ENCODE assay signal across 2 cellular contexts in the genomic region with DNA sequence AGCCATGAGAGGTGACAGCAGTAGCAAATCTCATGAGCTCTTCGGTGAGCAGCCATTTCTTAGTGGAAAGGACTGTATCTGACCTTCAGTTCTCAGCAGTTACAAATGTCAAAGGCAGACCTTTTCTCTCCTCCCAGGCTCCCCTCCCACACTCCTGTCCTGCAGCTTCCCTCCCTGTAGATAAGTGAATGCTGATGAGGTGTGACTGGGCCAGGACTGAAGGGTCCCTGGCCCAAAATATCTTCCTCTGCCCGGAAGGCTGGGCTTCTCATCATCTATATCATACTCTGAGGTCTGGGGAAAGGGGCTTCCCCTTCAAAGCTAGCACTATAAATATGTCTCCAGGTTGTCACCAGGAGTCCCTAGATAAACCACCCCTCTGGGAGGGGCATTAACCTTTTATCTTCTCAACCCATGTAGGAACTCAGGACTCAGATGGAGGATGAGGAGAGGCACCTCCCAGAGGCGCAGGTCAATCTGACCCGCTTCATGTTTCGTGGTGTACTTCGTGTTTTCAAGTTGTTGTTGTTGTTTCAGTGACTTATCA.
A peak's percentile ranks its signal among the peaks of the same experiment; 100 is the strongest.
TF ChIP-seq lines count a peak whose summit lies in the region.

No MANE protein-coding gene starts in this region.

TF ChIP-seq in HEK293, 187 proteins besides CTCF, POLR2A, EP300 and RAD21:
- no peak for TF ChIP-seq ZNF518A (tag by site-specific recombination; conservative IDR thresholded peaks at IDR 0.05; ENCODE audit: low read depth)
- 0 out of 2 replicates have a peak, but pooled peaks have one; percentile 1 for TF ChIP-seq ZNF121 (tag by site-specific recombination; IDR thresholded peaks at IDR 0.05)

TF ChIP-seq in K562, 482 proteins besides CTCF, POLR2A, EP300 and RAD21 (continues in another document):
- TF ChIP-seq SOX6 (IDR thresholded peaks at IDR 0.05), result peak; percentile 86
- peak; percentile 53 to 87; a peak in 2 of 4 replicates for TF ChIP-seq UBTF (IDR thresholded peaks at IDR 0.05; ENCODE audit: borderline replicate concordance in 1 of 2, low read depth in 2 of 2, low read length in 2 of 2)
- TF ChIP-seq EP400 (IDR thresholded peaks at IDR 0.05), result peak; percentile 65
- no peak for TF ChIP-seq HOXB6 (CRISPR knock-in tag; IDR thresholded peaks at IDR 0.05; ENCODE audit: borderline replicate concordance)
- peak; percentile 75 for TF ChIP-seq ZNF766 (CRISPR knock-in tag; conservative IDR thresholded peaks at IDR 0.05)
- no peak for TF ChIP-seq CLOCK (CRISPR knock-in tag; IDR thresholded peaks at IDR 0.05; ENCODE audit: borderline replicate concordance)
- TF ChIP-seq, protein P1, sequence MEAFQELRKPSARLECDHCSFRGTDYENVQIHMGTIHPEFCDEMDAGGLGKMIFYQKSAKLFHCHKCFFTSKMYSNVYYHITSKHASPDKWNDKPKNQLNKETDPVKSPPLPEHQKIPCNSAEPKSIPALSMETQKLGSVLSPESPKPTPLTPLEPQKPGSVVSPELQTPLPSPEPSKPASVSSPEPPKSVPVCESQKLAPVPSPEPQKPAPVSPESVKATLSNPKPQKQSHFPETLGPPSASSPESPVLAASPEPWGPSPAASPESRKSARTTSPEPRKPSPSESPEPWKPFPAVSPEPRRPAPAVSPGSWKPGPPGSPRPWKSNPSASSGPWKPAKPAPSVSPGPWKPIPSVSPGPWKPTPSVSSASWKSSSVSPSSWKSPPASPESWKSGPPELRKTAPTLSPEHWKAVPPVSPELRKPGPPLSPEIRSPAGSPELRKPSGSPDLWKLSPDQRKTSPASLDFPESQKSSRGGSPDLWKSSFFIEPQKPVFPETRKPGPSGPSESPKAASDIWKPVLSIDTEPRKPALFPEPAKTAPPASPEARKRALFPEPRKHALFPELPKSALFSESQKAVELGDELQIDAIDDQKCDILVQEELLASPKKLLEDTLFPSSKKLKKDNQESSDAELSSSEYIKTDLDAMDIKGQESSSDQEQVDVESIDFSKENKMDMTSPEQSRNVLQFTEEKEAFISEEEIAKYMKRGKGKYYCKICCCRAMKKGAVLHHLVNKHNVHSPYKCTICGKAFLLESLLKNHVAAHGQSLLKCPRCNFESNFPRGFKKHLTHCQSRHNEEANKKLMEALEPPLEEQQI (IDR thresholded peaks at IDR 0.05), result peak; percentile 32; the same call in 1 of the 2 replicates
- peak; percentile 97 for TF ChIP-seq TAL1 (IDR thresholded peaks at IDR 0.05)
- peak; percentile 67; the same call in 1 of the 2 replicates for TF ChIP-seq CREB1 (IDR thresholded peaks at IDR 0.05)
- no peak; the same call in 1 of the 2 replicates for TF ChIP-seq CREB1 (CRISPR knock-in tag; IDR thresholded peaks at IDR 0.05)
- TF ChIP-seq TBL1XR1 (IDR thresholded peaks at IDR 0.05; ENCODE audit: low read length in 2 of 2), result peak; percentile 86 to 97
- TF ChIP-seq NCOA2 (IDR thresholded peaks at IDR 0.05; ENCODE audit: partially characterized antibody in 2 of 2), result no peak
- TF ChIP-seq ELF4 (CRISPR knock-in tag; IDR thresholded peaks at IDR 0.05), result no peak
- no peak for TF ChIP-seq ZNF24 (IDR thresholded peaks at IDR 0.05)
- 0 out of 2 replicates have a peak, but pooled peaks have one; percentile 37 for TF ChIP-seq POLR2H (tag; IDR thresholded peaks at IDR 0.05; ENCODE audit: low read depth)
- peak; percentile 85 for TF ChIP-seq MBD2 (IDR thresholded peaks at IDR 0.05; ENCODE audit: borderline replicate concordance, low read depth)
- no peak for TF ChIP-seq TRIM25 (IDR thresholded peaks at IDR 0.05; ENCODE audit: borderline replicate concordance)
- peak; percentile 99 for TF ChIP-seq TCF7 (IDR thresholded peaks at IDR 0.05; ENCODE audit: borderline replicate concordance)
- peak; percentile 79 for TF ChIP-seq VEZF1 (CRISPR knock-in tag; IDR thresholded peaks at IDR 0.05)
- TF ChIP-seq CREM (IDR thresholded peaks at IDR 0.05; ENCODE audit: low read depth), result peak; percentile 75
- TF ChIP-seq C11orf30 (IDR thresholded peaks at IDR 0.05; ENCODE audit: low read depth), result peak; percentile 18; the same call in 1 of the 2 replicates
- TF ChIP-seq HDAC3 (IDR thresholded peaks at IDR 0.05; ENCODE audit: borderline replicate concordance, partially characterized antibody), result peak; percentile 96
- peak; percentile 99 for TF ChIP-seq CBFA2T3 (IDR thresholded peaks at IDR 0.05)
- no peak for TF ChIP-seq ZNF740 (CRISPR knock-in tag; IDR thresholded peaks at IDR 0.05)
- TF ChIP-seq ZNF740 (tag; IDR thresholded peaks at IDR 0.05), result peak in 1 of 2 experiments; percentile 67; a peak in 1 of 4 replicates
- no peak for TF ChIP-seq ZNF347 (CRISPR knock-in tag; IDR thresholded peaks at IDR 0.05; ENCODE audit: low read depth)
- TF ChIP-seq, protein P2, sequence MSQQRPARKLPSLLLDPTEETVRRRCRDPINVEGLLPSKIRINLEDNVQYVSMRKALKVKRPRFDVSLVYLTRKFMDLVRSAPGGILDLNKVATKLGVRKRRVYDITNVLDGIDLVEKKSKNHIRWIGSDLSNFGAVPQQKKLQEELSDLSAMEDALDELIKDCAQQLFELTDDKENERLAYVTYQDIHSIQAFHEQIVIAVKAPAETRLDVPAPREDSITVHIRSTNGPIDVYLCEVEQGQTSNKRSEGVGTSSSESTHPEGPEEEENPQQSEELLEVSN (IDR thresholded peaks at IDR 0.05; ENCODE audit: borderline replicate concordance in 1 of 2, extremely low read depth in 1 of 2, insufficient read depth in 1 of 2, insufficient read length in 1 of 2, low read depth in 1 of 2, low read length in 1 of 2, poor library complexity in 1 of 2, severe bottlenecking in 1 of 2), result peak; percentile 13 to 37
- TF ChIP-seq, protein P3, sequence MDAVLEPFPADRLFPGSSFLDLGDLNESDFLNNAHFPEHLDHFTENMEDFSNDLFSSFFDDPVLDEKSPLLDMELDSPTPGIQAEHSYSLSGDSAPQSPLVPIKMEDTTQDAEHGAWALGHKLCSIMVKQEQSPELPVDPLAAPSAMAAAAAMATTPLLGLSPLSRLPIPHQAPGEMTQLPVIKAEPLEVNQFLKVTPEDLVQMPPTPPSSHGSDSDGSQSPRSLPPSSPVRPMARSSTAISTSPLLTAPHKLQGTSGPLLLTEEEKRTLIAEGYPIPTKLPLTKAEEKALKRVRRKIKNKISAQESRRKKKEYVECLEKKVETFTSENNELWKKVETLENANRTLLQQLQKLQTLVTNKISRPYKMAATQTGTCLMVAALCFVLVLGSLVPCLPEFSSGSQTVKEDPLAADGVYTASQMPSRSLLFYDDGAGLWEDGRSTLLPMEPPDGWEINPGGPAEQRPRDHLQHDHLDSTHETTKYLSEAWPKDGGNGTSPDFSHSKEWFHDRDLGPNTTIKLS (IDR thresholded peaks at IDR 0.05; ENCODE audit: borderline replicate concordance, low read depth), result peak; percentile 45; the same call in 1 of the 2 replicates
- peak; percentile 89 to 90 for TF ChIP-seq TRIM24 (IDR thresholded peaks at IDR 0.05)
- TF ChIP-seq ZNF124 (CRISPR knock-in tag; IDR thresholded peaks at IDR 0.05), result no peak
- no peak for TF ChIP-seq CEBPB (tag; IDR thresholded peaks at IDR 0.05)
- TF ChIP-seq, protein P4, sequence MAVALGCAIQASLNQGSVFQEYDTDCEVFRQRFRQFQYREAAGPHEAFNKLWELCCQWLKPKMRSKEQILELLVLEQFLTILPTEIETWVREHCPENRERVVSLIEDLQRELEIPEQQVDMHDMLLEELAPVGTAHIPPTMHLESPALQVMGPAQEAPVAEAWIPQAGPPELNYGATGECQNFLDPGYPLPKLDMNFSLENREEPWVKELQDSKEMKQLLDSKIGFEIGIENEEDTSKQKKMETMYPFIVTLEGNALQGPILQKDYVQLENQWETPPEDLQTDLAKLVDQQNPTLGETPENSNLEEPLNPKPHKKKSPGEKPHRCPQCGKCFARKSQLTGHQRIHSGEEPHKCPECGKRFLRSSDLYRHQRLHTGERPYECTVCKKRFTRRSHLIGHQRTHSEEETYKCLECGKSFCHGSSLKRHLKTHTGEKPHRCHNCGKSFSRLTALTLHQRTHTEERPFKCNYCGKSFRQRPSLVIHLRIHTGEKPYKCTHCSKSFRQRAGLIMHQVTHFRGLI (CRISPR knock-in tag; IDR thresholded peaks at IDR 0.05), result no peak
- peak; percentile 100 for TF ChIP-seq MEIS2 (IDR thresholded peaks at IDR 0.05; ENCODE audit: partially characterized antibody)
- no peak for TF ChIP-seq RHOXF2B (CRISPR knock-in tag; conservative IDR thresholded peaks at IDR 0.05)
- TF ChIP-seq SMAD4 (CRISPR knock-in tag; conservative IDR thresholded peaks at IDR 0.05), result peak; percentile 91
- TF ChIP-seq TFAM (CRISPR knock-in tag; conservative IDR thresholded peaks at IDR 0.05), result no peak
- TF ChIP-seq TOE1 (IDR thresholded peaks at IDR 0.05; ENCODE audit: borderline replicate concordance), result peak; percentile 68
- no peak for TF ChIP-seq TOE1 (CRISPR knock-in tag; IDR thresholded peaks at IDR 0.05; ENCODE audit: borderline replicate concordance, low read depth)
- no peak for TF ChIP-seq RBM15 (IDR thresholded peaks at IDR 0.05; ENCODE audit: insufficient read depth, low read length)
- TF ChIP-seq RB1 (IDR thresholded peaks at IDR 0.05; ENCODE audit: low read depth), result no peak
- TF ChIP-seq MAZ (CRISPR knock-in tag; conservative IDR thresholded peaks at IDR 0.05 in 1 of 2, IDR thresholded peaks at IDR 0.05 in 1 of 2), result peak in 1 of 2 experiments; percentile 70; a peak in 1 of 4 replicates
- TF ChIP-seq TCF7L2 (IDR thresholded peaks at IDR 0.05; ENCODE audit: low read depth, low read length), result peak; percentile 37; the same call in 1 of the 2 replicates
- TF ChIP-seq LARP7 (IDR thresholded peaks at IDR 0.05), result no peak
- TF ChIP-seq KHSRP (IDR thresholded peaks at IDR 0.05), result peak; percentile 75; the same call in 1 of the 2 replicates
- TF ChIP-seq ZNF41 (CRISPR knock-in tag; conservative IDR thresholded peaks at IDR 0.05), result no peak
- TF ChIP-seq MEF2D (tag; conservative IDR thresholded peaks at IDR 0.05; ENCODE audit: low read depth), result peak; percentile 84
